30 cellular contexts compared by ENCODE assay signal in genomic region chr4:142345909-142346308, GRCh38.
DNase-seq lines count a peak whose midpoint lies in the region; ATAC-seq, FAIRE-seq and TF ChIP-seq lines count a peak whose summit lies in the region.
"Had no signal": no experiment of that assay in that cellular context is flagged by ENCODE, and none has a peak within 500 bp of the region (broad histone marks: within the 10 kb centered on the region; RNA-seq: fewer than 3 reads in every experiment).

No MANE protein-coding gene starts in this region.

- no peaks in the 10 kb centered on the region for H3K27me3 Mint-ChIP-seq in activated CD4-positive, alpha-beta T cell treated with anti-CD3 and anti-CD28 coated beads for 36 hours
- no peaks in the 10 kb centered on the region for H3K27me3 Mint-ChIP-seq in CD4-positive, alpha-beta T cell
- H3K27me3 Mint-ChIP-seq: activated CD4-positive, alpha-beta T cell treated with anti-CD3 and anti-CD28 coated beads, Interleukin-2, amount 10 ng/mL, durations not matched to agents 24 days and 14 days; stimulated activated naive CD8-positive, alpha-beta T cell treated with anti-CD3 and anti-CD28 coated beads, Interleukin-15, amount 100 ng/mL, for 72 hours had no signal

- peaks cover 3% of the 10 kb centered on the region for H4K20me1 ChIP-seq in Loucy (ENCODE audit: insufficient read depth, low read length, poor library complexity, severe bottlenecking)
- no peaks in the 10 kb centered on the region for H4K20me1 ChIP-seq in GM12878 (ENCODE audit: control insufficient read depth, insufficient read depth)

- BruUV-seq in GM12878 (replicated peaks; lab: Mats Ljungman, UMichigan) = no TSS peak

- peaks cover 40% of the 10 kb centered on the region for H3K4me1 ChIP-seq in Loucy (ENCODE audit: insufficient read depth, low read length, poor library complexity, severe bottlenecking)
- no peaks in the 10 kb centered on the region for H3K4me1 ChIP-seq in GM12878 (ENCODE audit: control insufficient read depth, insufficient read depth, low read length)
- H3K4me1 ChIP-seq: thyroid gland had no signal

- H3F3A ChIP-seq in Loucy (ENCODE audit: low read depth) = no peaks in the 10 kb centered on the region

- no peak overlapping the region for H3K4me3 ChIP-seq in Loucy (ENCODE audit: low read length, poor library complexity, severe bottlenecking)
- H3K4me3 ChIP-seq in GM12878 = no peak overlapping the region
- H3K4me3 ChIP-seq: heart right ventricle, lower lobe of right lung, mucosa of descending colon, ovary, thyroid gland had no signal

- POLR2A ChIA-PET in activated CD4-positive, alpha-beta T cell treated with anti-CD3 and anti-CD28 coated beads for 36 hours (lab: Charles Lee) = no interaction called here
- POLR2A ChIA-PET in CD4-positive, alpha-beta T cell (lab: Charles Lee) = interaction anchor here (1.0 to 1.9 kb wide), 5 partner anchors 9 to 500 kb away, joined by 3 to 7 read pairs (median 3); partner anchors contain the start of gene INPP4B
- POLR2A ChIA-PET in GM12878 (lab: Charles Lee) = no interaction called here

- no peak overlapping the region for H3K9ac ChIP-seq in Loucy (ENCODE audit: low read depth, low read length, poor library complexity, severe bottlenecking)
- H3K9ac ChIP-seq in GM12878 (ENCODE audit: control insufficient read depth, insufficient read depth, low read length) = no peak overlapping the region

- intact Hi-C loops in activated CD4-positive, alpha-beta T cell treated with anti-CD3 and anti-CD28 coated beads for 36 hours (cut with DNase I, micrococcal nuclease) = no loop called here
- intact Hi-C loops in CD4-positive, alpha-beta T cell (cut with DNase I, micrococcal nuclease) = no loop called here
- intact Hi-C loops in GM12878 (cut with micrococcal nuclease; ENCODE audit: unreplicated experiment) = no loop called here

- RAD21 ChIA-PET in GM12878 (lab: Charles Lee; ENCODE audit: unreplicated experiment) = interaction anchor here (0.9 to 2.7 kb wide), 5 partner anchors 13 to 221 kb away, joined by 3 to 7 read pairs (median 3); no protein-coding TSS in a partner anchor

- TF ChIP-seq CTCF in CD4-positive, alpha-beta T cell (IDR thresholded peaks at IDR 0.05) = no peak
- no peak for TF ChIP-seq CTCF in Loucy (conservative IDR thresholded peaks at IDR 0.05; ENCODE audit: low read length)
- no peak for TF ChIP-seq CTCF in GM12878 (IDR thresholded peaks at IDR 0.05 in 2 of 3, conservative IDR thresholded peaks at IDR 0.05 in 1 of 3; ENCODE audit: control insufficient read depth in 2 of 3, extremely low read depth in 1 of 3, insufficient read depth in 1 of 3, low read depth in 3 of 3, low read length in 3 of 3)

- 0% methylated on average over 2 of the region's 2 CpGs for WGBS in GM12878 (ENCODE audit: insufficient coverage, insufficient replicate concordance, low lambda C conversion rate, missing lambda C conversion rate)

- no peak for ATAC-seq in activated CD4-positive, alpha-beta T cell treated with anti-CD3 and anti-CD28 coated beads for 36 hours
- no peak for ATAC-seq in CD4-positive, alpha-beta T cell (ENCODE audit: poor library complexity)
- 0 out of 3 replicates have a peak, but pooled peaks have one; percentile 19 for ATAC-seq in GM12878
- ATAC-seq: heart right ventricle; lower lobe of right lung; mucosa of descending colon; SK-N-SH treated with all-trans-retinoic acid at 6 μM for 48 hours; stimulated activated naive CD8-positive, alpha-beta T cell treated with anti-CD3 and anti-CD28 coated beads, Interleukin-15, amount 100 ng/mL, for 72 hours had no signal

- TF ChIP-seq EP300 in GM12878 (IDR thresholded peaks at IDR 0.05; ENCODE audit: borderline replicate concordance in 1 of 2, control insufficient read depth in 1 of 2, low read depth in 2 of 2, low read length in 2 of 2) = no peak

- CTCF ChIA-PET in activated CD4-positive, alpha-beta T cell treated with anti-CD3 and anti-CD28 coated beads for 36 hours (lab: Charles Lee) = interaction anchor here (0.6 to 7.9 kb wide), 5 partner anchors 7 to 495 kb away, joined by 3 to 53 read pairs (median 6); no protein-coding TSS in a partner anchor
- CTCF ChIA-PET in CD4-positive, alpha-beta T cell (lab: Charles Lee) = interaction anchor here (1.0 to 1.5 kb wide), 2 partner anchors 23 to 52 kb away, joined by 3 read pairs; no protein-coding TSS in a partner anchor
- CTCF ChIA-PET in GM12878 (lab: Yijun Ruan, JAX) = interaction anchor here (1.5 to 6.0 kb wide), 4 partner anchors 9 to 219 kb away, joined by 3 to 50 read pairs (median 10); no protein-coding TSS in a partner anchor

- no peaks in the 10 kb centered on the region for H3K9me3 Mint-ChIP-seq in activated CD4-positive, alpha-beta T cell treated with anti-CD3 and anti-CD28 coated beads for 36 hours (ENCODE audit: low read depth)
- no peaks in the 10 kb centered on the region for H3K9me3 Mint-ChIP-seq in CD4-positive, alpha-beta T cell
- H3K9me3 Mint-ChIP-seq: activated CD4-positive, alpha-beta T cell treated with anti-CD3 and anti-CD28 coated beads, Interleukin-2, amount 10 ng/mL, durations not matched to agents 24 days and 14 days; nephron progenitor cell; stimulated activated naive CD8-positive, alpha-beta T cell treated with anti-CD3 and anti-CD28 coated beads, Interleukin-15, amount 100 ng/mL, for 72 hours had no signal

- H3K36me3 Mint-ChIP-seq in activated CD4-positive, alpha-beta T cell treated with anti-CD3 and anti-CD28 coated beads for 36 hours (ENCODE audit: low read depth) = peaks cover 45% of the 10 kb centered on the region
- peaks cover 29% of the 10 kb centered on the region for H3K36me3 Mint-ChIP-seq in CD4-positive, alpha-beta T cell (ENCODE audit: low read depth)

- no peak overlapping the region for H2AFZ ChIP-seq in Loucy (ENCODE audit: low read length)
- no peak overlapping the region for H2AFZ ChIP-seq in GM12878 (ENCODE audit: control insufficient read depth, low read depth, low read length)

- peak overlapping the region; percentile 10 for H3K4me3 Mint-ChIP-seq in activated CD4-positive, alpha-beta T cell treated with anti-CD3 and anti-CD28 coated beads for 36 hours
- H3K4me3 Mint-ChIP-seq in CD4-positive, alpha-beta T cell = peak overlapping the region; percentile 66
- H3K4me3 Mint-ChIP-seq: activated CD4-positive, alpha-beta T cell treated with anti-CD3 and anti-CD28 coated beads, Interleukin-2, amount 10 ng/mL, durations not matched to agents 24 days and 14 days; nephron progenitor cell had no signal

- TF ChIP-seq RAD21 in GM12878 (IDR thresholded peaks at IDR 0.05; ENCODE audit: insufficient read depth, low read depth, low read length) = no peak

- H3K4me2 ChIP-seq in Loucy (ENCODE audit: low read depth, low read length, poor library complexity, severe bottlenecking) (peak overlapping the region; percentile 24), GM12878 (ENCODE audit: control insufficient read depth, insufficient read depth) (no peak overlapping the region)

- peaks cover 83% of the 10 kb centered on the region for H3K4me1 Mint-ChIP-seq in activated CD4-positive, alpha-beta T cell treated with anti-CD3 and anti-CD28 coated beads for 36 hours
- H3K4me1 Mint-ChIP-seq in CD4-positive, alpha-beta T cell (ENCODE audit: low read depth) = peaks cover 96% of the 10 kb centered on the region

- no peak for TF ChIP-seq POLR2A in GM12878 (IDR thresholded peaks at IDR 0.05; ENCODE audit: low read depth, low read length)

- DNase-seq in activated CD4-positive, alpha-beta T cell treated with anti-CD3 and anti-CD28 coated beads for 36 hours = no peak
- no peak for DNase-seq in activated CD4-positive, alpha-beta T cell treated with anti-CD3 and anti-CD28 coated beads for 48 hours
- no peak for DNase-seq in CD4-positive, alpha-beta T cell
- DNase-seq in GM12878 (ENCODE audit: low read depth, low spot score) (no peak), NCI-H1436 treated with DMSO at 0.1 percent for 48 hours (lab: John Stamatoyannopoulos, UW) (no peak), KG1 (lab: John Stamatoyannopoulos, UW) (no peak), NCI-H1092 (lab: John Stamatoyannopoulos, UW) (no peak)
- DNase-seq: activated CD4-positive, alpha-beta T cell treated with anti-CD3 and anti-CD28 coated beads, Interleukin-2, amount 10 ng/mL, durations not matched to agents 24 days and 14 days; anterior cingulate cortex; COR-L47; DMS79 treated with DMSO at 0.1 percent for 48 hours; effector CD8-positive, alpha-beta T cell; GF-D8; heart right ventricle; kidney glomerular epithelial cell; lower lobe of right lung; mucosa of descending colon; NCI-H187 treated with DMSO at 0.1 percent for 48 hours; NCI-H69; nephron progenitor cell; ovary; retina; small intestine; stimulated activated naive CD8-positive, alpha-beta T cell treated with anti-CD3 and anti-CD28 coated beads, Interleukin-15, amount 100 ng/mL, for 72 hours; thyroid gland had no signal

- H3K36me3 ChIP-seq in Loucy (ENCODE audit: insufficient read depth, low read length) (no peaks in the 10 kb centered on the region), GM12878 (ENCODE audit: control insufficient read depth in 2 of 2, insufficient read depth in 2 of 2, low read length in 1 of 2) (no peaks in the 10 kb centered on the region)
- H3K36me3 ChIP-seq: heart right ventricle, lower lobe of right lung, ovary, thyroid gland had no signal

- no peaks in the 10 kb centered on the region for H3K9me3 ChIP-seq in CD4-positive, alpha-beta T cell (ENCODE audit: control insufficient read depth, low read length)
- H3K9me3 ChIP-seq in Loucy (ENCODE audit: insufficient read depth, low read depth, low read length) (no peaks in the 10 kb centered on the region), GM12878 (replicated peaks; ENCODE audit: control insufficient read depth, insufficient read depth, low read length) (no peaks in the 10 kb centered on the region)
- H3K9me3 ChIP-seq: lower lobe of right lung, mucosa of descending colon, ovary, thyroid gland had no signal

- peak overlapping the region; percentile 58 for H3K27ac Mint-ChIP-seq in activated CD4-positive, alpha-beta T cell treated with anti-CD3 and anti-CD28 coated beads for 36 hours
- peak overlapping the region; percentile 89 for H3K27ac Mint-ChIP-seq in CD4-positive, alpha-beta T cell
- H3K27ac Mint-ChIP-seq: activated CD4-positive, alpha-beta T cell treated with anti-CD3 and anti-CD28 coated beads, Interleukin-2, amount 10 ng/mL, durations not matched to agents 24 days and 14 days; nephron progenitor cell had no signal

- no peaks in the 10 kb centered on the region for H3K27me3 ChIP-seq in CD4-positive, alpha-beta T cell (ENCODE audit: control insufficient read depth, insufficient read depth, low read length)
- no peaks in the 10 kb centered on the region for H3K27me3 ChIP-seq in Loucy (ENCODE audit: insufficient read depth, low read length, poor library complexity, severe bottlenecking)
- H3K27me3 ChIP-seq in GM12878 (replicated peaks in 1 of 2; ENCODE audit: control insufficient read depth in 2 of 2, insufficient read depth in 2 of 2, low read length in 1 of 2) = no peaks in the 10 kb centered on the region
- H3K27me3 ChIP-seq: heart right ventricle, ovary, thyroid gland had no signal

- no peak for FAIRE-seq in GM12878 (lab: Jason Lieb, UNC)
- FAIRE-seq: bronchial epithelial cell, colon, H54 had no signal

- SMC1A ChIA-PET in GM12878 (lab: Charles Lee; ENCODE audit: uncharacterized antibody, unreplicated experiment) = interaction anchor here (0.6 to 2.1 kb wide), 13 partner anchors 9 to 221 kb away, joined by 3 to 14 read pairs (median 6); no protein-coding TSS in a partner anchor

- H3K79me2 ChIP-seq in Loucy (ENCODE audit: insufficient read depth, low read length) (peaks cover 92% of the 10 kb centered on the region), GM12878 (ENCODE audit: control insufficient read depth, insufficient read depth, low read length) (no peaks in the 10 kb centered on the region)

- H3K27ac ChIP-seq in CD4-positive, alpha-beta T cell (ENCODE audit: low read depth, low read length) = no peak overlapping the region
- H3K27ac ChIP-seq in GM12878 (ENCODE audit: control insufficient read depth, insufficient read depth) = no peak overlapping the region
- H3K27ac ChIP-seq: lower lobe of right lung, ovary, thyroid gland had no signal

- in situ Hi-C loops in GM12878 (cut with MboI) = no loop called here

- no peaks in the 10 kb centered on the region for H3K9me2 ChIP-seq in Loucy (replicated peaks; ENCODE audit: low read depth, low read length)
